ENCODE assay signal across 1 cellular context in genomic region chr15:55318588-55319494, GRCh38.
TF ChIP-seq lines count a peak whose summit lies in the region.

TSS of gene PIGB (plus strand) at chr15:55319222. CDS start at chr15:55319251, 29 bp downstream.
TSS of gene PIGBOS1 (minus strand) at chr15:55319123. CDS start at chr15:55317792, 1,331 bp downstream.

TF ChIP-seq in GM12878, 131 proteins besides CTCF, POLR2A, EP300 and RAD21 (continued from another document):
- TF ChIP-seq ZBTB40 (IDR thresholded peaks at IDR 0.05; ENCODE audit: borderline replicate concordance) (0 out of 2 replicates have a peak, but pooled peaks have one; percentile 57), TBL1XR1 (IDR thresholded peaks at IDR 0.05; ENCODE audit: low read depth, low read length) (peak; percentile 60; the same call in 1 of the 2 replicates), E2F4 (IDR thresholded peaks at IDR 0.05; ENCODE audit: low read depth, low read length) (no peak), HDAC2 (IDR thresholded peaks at IDR 0.05) (no peak), EED (IDR thresholded peaks at IDR 0.05; ENCODE audit: low read depth) (peak; percentile 68; the same call in 1 of the 2 replicates), FOXK2 (IDR thresholded peaks at IDR 0.05) (peak; percentile 46; the same call in 1 of the 2 replicates), TCF12 (IDR thresholded peaks at IDR 0.05; ENCODE audit: low read depth, low read length) (0 out of 2 replicates have a peak, but pooled peaks have one; percentile 25), HSF1 (IDR thresholded peaks at IDR 0.05; ENCODE audit: low read depth, low read length) (no peak), CHD2 (IDR thresholded peaks at IDR 0.05; ENCODE audit: borderline replicate concordance, low read depth, low read length) (no peak), HDAC6 (IDR thresholded peaks at IDR 0.05; ENCODE audit: unreplicated experiment) (no peak), RELB (IDR thresholded peaks at IDR 0.05; ENCODE audit: low read depth) (peak; percentile 88), MAX (IDR thresholded peaks at IDR 0.05; ENCODE audit: low read depth, low read length) (no peak), LARP7 (IDR thresholded peaks at IDR 0.05) (peak; percentile 87), STAT3 (IDR thresholded peaks at IDR 0.05; ENCODE audit: low read depth, low read length) (no peak)
TF ChIP-seq in GM12878: peak in this region for 58.
